Comparison of ENCODE assay signal across 11 cellular contexts in the genomic region with DNA sequence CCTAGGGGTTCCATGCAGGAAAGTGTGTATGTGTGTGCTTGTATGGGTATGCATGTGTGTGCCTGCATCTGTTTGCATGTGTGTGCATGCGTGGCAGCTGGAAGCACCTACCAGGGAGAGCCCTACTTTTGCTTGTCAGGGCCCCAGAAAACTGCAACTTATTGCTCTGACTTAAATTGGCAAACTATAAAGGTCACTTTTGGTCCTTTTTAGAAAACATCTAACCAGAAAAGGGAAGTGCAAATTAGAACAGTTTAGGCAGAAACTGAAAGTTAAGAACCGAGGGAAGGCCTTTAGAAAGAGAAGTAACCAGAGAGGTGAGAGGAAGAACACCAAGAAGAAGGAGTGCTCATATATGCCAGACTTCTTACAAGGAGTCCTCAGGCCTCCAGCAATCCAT. TPM values are rescaled to one million over a fixed set of nuclear protein-coding genes. Genes with fewer than 3 reads are reported as not detected.
DNase-seq lines count a peak whose midpoint lies in the region; ATAC-seq and TF ChIP-seq lines count a peak whose summit lies in the region.
"Had no signal": no experiment of that assay in that cellular context is flagged by ENCODE, and none has a peak within 500 bp of the region (broad histone marks: within the 10 kb centered on the region; RNA-seq: fewer than 3 reads in every experiment).

No MANE protein-coding gene starts in this region.

- intact Hi-C loops in CD14-positive monocyte (cut with micrococcal nuclease), result loop anchor here in 1 of 2 donors (10.0 kb wide), 1 partner anchor 816 kb away; a partner anchor contains a TSS
- intact Hi-C loops in A673 (cut with micrococcal nuclease; ENCODE audit: unreplicated experiment), result no loop called here

- peak overlapping the region; percentile 19 to 85 (median 75) for H3K27ac Mint-ChIP-seq in CD14-positive monocyte
- H3K27ac Mint-ChIP-seq: activated T-helper 17 cell treated with anti-CD3 and anti-CD28 coated beads, Interleukin-2, amount 50 U/mL, for 72 hours; mesothelial cell of epicardium had no signal

- CTCF ChIA-PET in A673 (lab: Charles Lee), result no interaction called here

- TF ChIP-seq CTCF in CD14-positive monocyte (IDR thresholded peaks at IDR 0.05) (no peak), WERI-Rb-1 (IDR thresholded peaks at IDR 0.05; ENCODE audit: low read depth, low read length) (no peak), A673 (conservative IDR thresholded peaks at IDR 0.05; ENCODE audit: low read depth, low read length) (no peak)

- H3K4me1 Mint-ChIP-seq in CD14-positive monocyte, result peaks cover 38% of the 10 kb centered on the region
- H3K4me1 Mint-ChIP-seq: activated T-helper 17 cell treated with anti-CD3 and anti-CD28 coated beads, Interleukin-2, amount 50 U/mL, for 72 hours; mesothelial cell of epicardium had no signal

- H3K9me3 Mint-ChIP-seq in CD14-positive monocyte, result peaks cover 0 to 3% (median under 1%) of the 10 kb centered on the region in 7 donors
- H3K9me3 Mint-ChIP-seq: activated T-helper 17 cell treated with anti-CD3 and anti-CD28 coated beads, Interleukin-2, amount 50 U/mL, for 72 hours had no signal

- H3K27ac ChIP-seq in WERI-Rb-1, result no peak overlapping the region
- no peak overlapping the region for H3K27ac ChIP-seq in A673 (ENCODE audit: low read depth, low read length, poor library complexity, severe bottlenecking)
- H3K27ac ChIP-seq: epithelial cell of prostate had no signal

- POLR2A ChIA-PET in A673 (lab: Charles Lee; ENCODE audit: low non-redundant PET), result no interaction called here

- no peaks in the 10 kb centered on the region for H3K27me3 Mint-ChIP-seq in CD14-positive monocyte (ENCODE audit: low read depth in 3 of 3)
- H3K27me3 Mint-ChIP-seq: activated T-helper 17 cell treated with anti-CD3 and anti-CD28 coated beads, Interleukin-2, amount 50 U/mL, for 72 hours had no signal

- no peaks in the 10 kb centered on the region for H3K4me1 ChIP-seq in A673 (ENCODE audit: insufficient read depth, low read length, poor library complexity, severe bottlenecking)

- no TSS peak for BruUV-seq in A673 (replicated peaks; lab: Mats Ljungman, UMichigan)

- peaks cover 2 to 3% of the 10 kb centered on the region in 2 donors for H3K36me3 Mint-ChIP-seq in CD14-positive monocyte
- H3K36me3 Mint-ChIP-seq: mesothelial cell of epicardium had no signal

- ATAC-seq in GM19351 (IDR thresholded peaks at IDR 0.05; ENCODE audit: unreplicated experiment) (peak; percentile 97), HG03025 (IDR thresholded peaks at IDR 0.05; ENCODE audit: low FRiP score, unreplicated experiment) (peak; percentile 92)
- ATAC-seq: activated T-helper 17 cell treated with anti-CD3 and anti-CD28 coated beads, Interleukin-2, amount 50 U/mL, for 72 hours had no signal

- H3K4me3 ChIP-seq in WERI-Rb-1 (ENCODE audit: low read depth, low read length) (no peak overlapping the region), A673 (ENCODE audit: low read depth, low read length, poor library complexity, severe bottlenecking) (no peak overlapping the region)

- H3K27me3 ChIP-seq in WERI-Rb-1 (ENCODE audit: insufficient read depth, low read depth, severe bottlenecking), result no peaks in the 10 kb centered on the region
- no peaks in the 10 kb centered on the region for H3K27me3 ChIP-seq in A673 (replicated peaks; ENCODE audit: insufficient read depth, low read depth, low read length, poor library complexity)

- DNase-seq in CD14-positive monocyte (ENCODE audit: low spot score), result no peak
- peak; percentile 97 for DNase-seq in NOMO-1 treated with DMSO at 0.1 percent for 48 hours (lab: John Stamatoyannopoulos, UW; ENCODE audit: unreplicated experiment)
- no peak for DNase-seq in WERI-Rb-1
- no peak for DNase-seq in A673 (ENCODE audit: low spot score)
- no peak for DNase-seq in activated CD4-positive, CD25-positive, alpha-beta regulatory T cell (lab: John Stamatoyannopoulos, UW)
- DNase-seq in NCI-H1417 (lab: John Stamatoyannopoulos, UW), result no peak

- no peaks in the 10 kb centered on the region for H3K9me3 ChIP-seq in WERI-Rb-1 (ENCODE audit: severe bottlenecking)
- no peaks in the 10 kb centered on the region for H3K9me3 ChIP-seq in A673 (ENCODE audit: low read depth, low read length, poor library complexity, severe bottlenecking)

- H3K36me3 ChIP-seq in WERI-Rb-1 (no peaks in the 10 kb centered on the region), A673 (ENCODE audit: insufficient read depth, low read length, poor library complexity, severe bottlenecking) (no peaks in the 10 kb centered on the region)

- peak overlapping the region in 1 of 2 donors; percentile 67 for H3K4me3 Mint-ChIP-seq in CD14-positive monocyte
- H3K4me3 Mint-ChIP-seq: activated T-helper 17 cell treated with anti-CD3 and anti-CD28 coated beads, Interleukin-2, amount 50 U/mL, for 72 hours; mesothelial cell of epicardium had no signal

RNA-seq across cellular contexts. Expression of a gene that starts 32.5 kb away (rescaled TPM):
- 10 to 100 TPM; 13.0 to 16.1 TPM for polyA plus RNA-seq in CD14-positive monocyte
- total RNA-seq in A673 (2021), result not detected in 2 replicates
- total RNA-seq: activated T-helper 17 cell treated with anti-CD3 and anti-CD28 coated beads, Interleukin-2, amount 50 U/mL, for 72 hours had no signal
